22 cellular contexts compared by ENCODE assay signal in genomic region chr4:113565702-113566012, GRCh38.
DNase-seq lines count a peak whose midpoint lies in the region; ATAC-seq, FAIRE-seq and TF ChIP-seq lines count a peak whose summit lies in the region.
"Had no signal": no experiment of that assay in that cellular context is flagged by ENCODE, and none has a peak within 500 bp of the region (broad histone marks: within the 10 kb centered on the region; RNA-seq: fewer than 3 reads in every experiment).

No MANE protein-coding gene starts in this region.

- H3K36me3 Mint-ChIP-seq in T-helper 17 cell (ENCODE audit: low read depth) = peaks cover 7% of the 10 kb centered on the region
- H3K36me3 Mint-ChIP-seq in naive B cell = peaks cover 0 to 10% of the 10 kb centered on the region in 2 donors

- peaks cover 0 to 98% (median 0%) of the 10 kb centered on the region in 11 experiments; a peak in 9 of 22 replicates for H4K20me1 ChIP-seq in BLaER1 treated with 17β-estradiol and CSF1 and Interleukin-3, amounts not matched to agents 10 nM and 100 nM

- TF ChIP-seq POLR2A in GM12892 (IDR thresholded peaks at IDR 0.05; ENCODE audit: low read depth, low read length) = no peak

- H3K27me3 ChIP-seq in BLaER1 treated with 17β-estradiol and CSF1 and Interleukin-3, amounts not matched to agents 10 nM and 100 nM = peaks cover 0 to 82% (median 0%) of the 10 kb centered on the region in 11 experiments; a peak in 8 of 22 replicates
- H3K27me3 ChIP-seq: heart left ventricle, Peyer's patch had no signal

- H3K4me3 Mint-ChIP-seq in T-helper 17 cell (peak overlapping the region; percentile 79), naive B cell (peak overlapping the region; percentile 68 to 88 (median 80))
- H3K4me3 Mint-ChIP-seq: brain had no signal

- H3K4me1 Mint-ChIP-seq in T-helper 17 cell = peaks cover 44% of the 10 kb centered on the region
- H3K4me1 Mint-ChIP-seq in naive B cell = peaks cover 47 to 81% (median 76%) of the 10 kb centered on the region in 3 donors

- peak overlapping the region in 3 of 10 experiments; percentile 24 to 39 (median 38); a peak in 5 of 20 replicates for H3K4me3 ChIP-seq in BLaER1 treated with 17β-estradiol and CSF1 and Interleukin-3, amounts not matched to agents 10 nM and 100 nM
- H3K4me3 ChIP-seq: heart left ventricle, K562, Peyer's patch, skin epidermis had no signal

- peaks cover 0 to 36% (median 4%) of the 10 kb centered on the region in 11 experiments; a peak in 9 of 22 replicates for H3K9me3 ChIP-seq in BLaER1 treated with 17β-estradiol and CSF1 and Interleukin-3, amounts not matched to agents 10 nM and 100 nM (replicated peaks in 1 of 11)
- H3K9me3 ChIP-seq in T-helper 17 cell (ENCODE audit: control insufficient read depth, low read length, poor library complexity, severe bottlenecking) = no peaks in the 10 kb centered on the region
- H3K9me3 ChIP-seq: heart left ventricle, Peyer's patch had no signal

- H3K4me2 ChIP-seq in BLaER1 treated with 17β-estradiol and CSF1 and Interleukin-3, amounts not matched to agents 10 nM and 100 nM = peak overlapping the region; percentile 72 to 91 (median 86)

- peak overlapping the region; percentile 72 for H3K27ac Mint-ChIP-seq in T-helper 17 cell
- H3K27ac Mint-ChIP-seq in naive B cell = peak overlapping the region; percentile 69 to 98 (median 96)
- H3K27ac Mint-ChIP-seq: CD14-positive monocyte had no signal

- H3K36me3 ChIP-seq in BLaER1 treated with 17β-estradiol and CSF1 and Interleukin-3, amounts not matched to agents 10 nM and 100 nM = peaks cover 0 to 28% (median 8%) of the 10 kb centered on the region in 11 experiments; a peak in 10 of 22 replicates
- H3K36me3 ChIP-seq: heart left ventricle, Peyer's patch had no signal

- DNase-seq in GM12892 (ENCODE audit: insufficient read length) = no peak
- no peak for DNase-seq in T-helper 17 cell
- DNase-seq in naive B cell = no peak
- no peak for DNase-seq in T-helper 1 cell
- no peak for DNase-seq in GM20000 (ENCODE audit: low spot score)
- DNase-seq: activated CD8-positive, alpha-beta memory T cell treated with anti-CD3 and anti-CD28 coated beads, Interleukin-2, amount 50 U/mL, for 4 hours; heart left ventricle; left cardiac atrium; NCI-H1694; NCI-H2171 treated with DMSO at 0.1 percent for 48 hours; NCI-H524; NK-92 treated with Interleukin-12 subunit alpha and Interleukin-12 subunit beta, amount 100 ng/mL, for 24 hours; Peyer's patch; stimulated activated CD4-positive, alpha-beta T cell treated with anti-CD3 and anti-CD28 coated beads, Interleukin-2, amount 100 ng/mL, for 24 hours had no signal

- FAIRE-seq in GM12892 (lab: Jason Lieb, UNC) = peak; percentile 5
- FAIRE-seq: K562 had no signal

- no peak for TF ChIP-seq CTCF in GM20000 (IDR thresholded peaks at IDR 0.05; ENCODE audit: extremely low read depth, missing control alignments)

- H3K9me3 Mint-ChIP-seq in naive B cell = peaks cover 0 to 9% (median 0%) of the 10 kb centered on the region in 7 donors
- H3K9me3 Mint-ChIP-seq: CD14-positive monocyte; HFFc6; T-helper 1 cell treated with Interleukin-12 subunit alpha and Interleukin-12 subunit beta and Interleukin-4 antibody, amounts not matched to agents 30 μg/mL and 1 μg/mL, for 36 hours had no signal

- peaks cover 41 to 83% (median 58%) of the 10 kb centered on the region in 10 experiments for H3K4me1 ChIP-seq in BLaER1 treated with 17β-estradiol and CSF1 and Interleukin-3, amounts not matched to agents 10 nM and 100 nM

- H3K27ac ChIP-seq in BLaER1 treated with 17β-estradiol and CSF1 and Interleukin-3, amounts not matched to agents 10 nM and 100 nM = peak overlapping the region in 8 of 11 experiments; percentile 60 to 92 (median 81); a peak in 14 of 22 replicates

- H3K9ac ChIP-seq in BLaER1 treated with 17β-estradiol and CSF1 and Interleukin-3, amounts not matched to agents 10 nM and 100 nM = peak overlapping the region in 6 of 11 experiments; percentile 55 to 81 (median 72); a peak in 11 of 22 replicates

- H3K27me3 Mint-ChIP-seq in T-helper 17 cell (no peaks in the 10 kb centered on the region), naive B cell (no peaks in the 10 kb centered on the region)
- H3K27me3 Mint-ChIP-seq: brain had no signal

- no peak for ATAC-seq in T-helper 17 cell
- ATAC-seq in naive B cell (ENCODE audit: low read depth in 2 of 2) = no peak
- ATAC-seq in esophagus mucosa = no peak
- ATAC-seq: K562 had no signal
